8 cellular contexts compared by ENCODE assay signal in genomic region chr6:27893059-27893835, GRCh38. TPM values are rescaled to one million over a fixed set of nuclear protein-coding genes. Genes with fewer than 3 reads are reported as not detected.
DNase-seq lines count a peak whose midpoint lies in the region; ATAC-seq, FAIRE-seq and TF ChIP-seq lines count a peak whose summit lies in the region.

No MANE protein-coding gene starts in this region.

- intact Hi-C loops in Caco-2 (cut with micrococcal nuclease; ENCODE audit: unreplicated experiment), result loop anchor here (1.0 to 10.0 kb wide), 7 partner anchors 28 to 1866 kb away; partner anchors contain the start of genes ZNF184 and ZSCAN31

- H3K9me3 Mint-ChIP-seq in Caco-2 (ENCODE audit: unreplicated experiment), result no peaks in the 10 kb centered on the region

- CTCF ChIA-PET in Caco-2 (lab: Charles Lee), result interaction anchor here (0.6 to 2.0 kb wide), 6 partner anchors 28 to 1621 kb away, joined by 3 to 11 read pairs (median 3); a partner anchor contains a TSS

- H3K4me3 ChIP-seq in Caco-2 (ENCODE audit: low read depth, low read length) (peak overlapping the region; percentile 82), epithelial cell of esophagus (ENCODE audit: low read length) (peak overlapping the region; percentile 98)

- H3K9me3 ChIP-seq in Caco-2, result no peaks in the 10 kb centered on the region

- FAIRE-seq in HTR-8/SVneo (lab: Jason Lieb, UNC), result no peak

- peaks cover 21% of the 10 kb centered on the region for H3K4me1 ChIP-seq in Caco-2

- H3K27ac Mint-ChIP-seq in Caco-2 (ENCODE audit: unreplicated experiment), result no peak overlapping the region

- H3K27me3 ChIP-seq in Caco-2 (replicated peaks; ENCODE audit: control insufficient read depth, insufficient read depth, low read length), result no peaks in the 10 kb centered on the region

- ATAC-seq in GM21381 (IDR thresholded peaks at IDR 0.05; ENCODE audit: unreplicated experiment), result peak; percentile 40

- no peak overlapping the region for H3K4me3 Mint-ChIP-seq in Caco-2 (ENCODE audit: unreplicated experiment)

- TSS peak; percentile 74 for BruUV-seq in Caco-2 (replicated peaks; lab: Mats Ljungman, UMichigan)

- peak; percentile 95 to 96 for DNase-seq in Caco-2
- peak; percentile 92 for DNase-seq in HTR-8/SVneo (ENCODE audit: insufficient read length, low spot score)
- peak; percentile 99 for DNase-seq in NOMO-1 treated with DMSO at 0.1 percent for 48 hours (lab: John Stamatoyannopoulos, UW; ENCODE audit: unreplicated experiment)
- peak; percentile 82 for DNase-seq in activated CD8-positive, alpha-beta memory T cell treated with anti-CD3 and anti-CD28 coated beads, Interleukin-2, amount 50 U/mL, for 1 hour (ENCODE audit: extremely low read depth)
- peak; percentile 97 for DNase-seq in epithelial cell of esophagus (ENCODE audit: low read depth)
- DNase-seq in mucosa of gallbladder (ENCODE audit: low spot score), result peak; percentile 94
- peak; percentile 67 for DNase-seq in stimulated activated CD8-positive, alpha-beta memory T cell treated with anti-CD3 and anti-CD28 coated beads, Interleukin-4, amount 100 ng/mL, for 24 hours (ENCODE audit: low read depth)

- peaks cover 39% of the 10 kb centered on the region for H3K4me1 Mint-ChIP-seq in Caco-2 (ENCODE audit: low read depth, unreplicated experiment)

- peaks cover 9% of the 10 kb centered on the region for H3K36me3 Mint-ChIP-seq in Caco-2 (ENCODE audit: insufficient read depth, unreplicated experiment)

- no peaks in the 10 kb centered on the region for H3K36me3 ChIP-seq in Caco-2 (ENCODE audit: control insufficient read depth, insufficient read depth, low read length)

- POLR2A ChIA-PET in Caco-2 (lab: Charles Lee), result interaction anchor here (0.5 to 9.5 kb wide), 35 partner anchors 9 to 1871 kb away, joined by 3 to 620 read pairs (median 5); a partner anchor contains a TSS

- peaks cover 10% of the 10 kb centered on the region for H3K27me3 Mint-ChIP-seq in Caco-2 (ENCODE audit: insufficient read depth, unreplicated experiment)

- TF ChIP-seq CTCF in Caco-2 (IDR thresholded peaks at IDR 0.05; ENCODE audit: insufficient read depth in 1 of 2, low read depth in 1 of 2, low read length in 1 of 2, severe bottlenecking in 1 of 2, unreplicated experiment in 1 of 2) (no peak), epithelial cell of esophagus (IDR thresholded peaks at IDR 0.05; ENCODE audit: insufficient read depth, low read depth, low read length, missing control alignments) (no peak)

RNA-seq across cellular contexts. Expression of gene OR2B2, which starts 18.9 kb away (rescaled TPM):
- total RNA-seq in Caco-2 (2022), result not detected in 2 replicates
- total RNA-seq in mucosa of gallbladder, result not detected

Comparison
In these comparisons a context has a peak if more than half of its experiments do, and no peak if none do; other contexts are left out.
1. Peak in every context shown above with its lines: DNase-seq, ATAC-seq and H3K4me3 ChIP-seq.